Comparison of ENCODE assay signal across 1 cellular context in genomic region chr1:91500756-91501526, GRCh38.
TF ChIP-seq lines count a peak whose summit lies in the region.

Gene CDC7, plus strand, starts transcription at chr1:91500851. Its CDS starts 866 bp downstream, at chr1:91501717.

TF ChIP-seq in IMR-90, 13 proteins besides CTCF, POLR2A, EP300 and RAD21 (continued from another document):
- TF ChIP-seq ELK1 (IDR thresholded peaks at IDR 0.05; ENCODE audit: borderline replicate concordance, low read depth, low read length): no peak
- no peak; the same call in 1 of the 2 replicates for TF ChIP-seq MXI1 (IDR thresholded peaks at IDR 0.05; ENCODE audit: borderline replicate concordance, low read depth, low read length)
- no peak for TF ChIP-seq CHD1 (IDR thresholded peaks at IDR 0.05; ENCODE audit: low read depth, low read length)
- TF ChIP-seq BHLHE40 (IDR thresholded peaks at IDR 0.05; ENCODE audit: low read depth, low read length): no peak
- no peak for TF ChIP-seq RCOR1 (IDR thresholded peaks at IDR 0.05; ENCODE audit: insufficient replicate concordance, low read length)
- TF ChIP-seq SMC3 (IDR thresholded peaks at IDR 0.05; ENCODE audit: low read depth, low read length): no peak
TF ChIP-seq in IMR-90: peak in this region for 2.
